9 cellular contexts compared by ENCODE assay signal in genomic region chr2:170680172-170680913, GRCh38. TPM values are rescaled to one million over a fixed set of nuclear protein-coding genes. Genes with fewer than 3 reads are reported as not detected.
DNase-seq lines count a peak whose midpoint lies in the region; ATAC-seq and TF ChIP-seq lines count a peak whose summit lies in the region.
"Had no signal": no experiment of that assay in that cellular context is flagged by ENCODE, and none has a peak within 500 bp of the region (broad histone marks: within the 10 kb centered on the region; RNA-seq: fewer than 3 reads in every experiment).

No MANE protein-coding gene starts in this region.

- 70 to 71% methylated on average over 1 of the region's 1 CpG for WGBS in tibial nerve, 2 donors

- H3K36me3 ChIP-seq in HUES6 (ENCODE audit: control insufficient read depth, insufficient read depth, low read length) = no peaks in the 10 kb centered on the region
- no peaks in the 10 kb centered on the region for H3K36me3 ChIP-seq in tibial nerve

- H3K4me1 ChIP-seq in HUES6 (ENCODE audit: control insufficient read depth, insufficient read depth, low read length) = peaks cover 40% of the 10 kb centered on the region
- H3K4me1 ChIP-seq in tibial nerve = no peaks in the 10 kb centered on the region

- H3K9me3 ChIP-seq in HUES6 (ENCODE audit: control insufficient read depth, insufficient read depth, low read depth, low read length) (no peaks in the 10 kb centered on the region), tibial nerve (no peaks in the 10 kb centered on the region)

- ATAC-seq in GM19035 (IDR thresholded peaks at IDR 0.05; ENCODE audit: unreplicated experiment) (peak; percentile 88), HG02571 (IDR thresholded peaks at IDR 0.05; ENCODE audit: unreplicated experiment) (peak; percentile 91)
- ATAC-seq: naive thymus-derived CD4-positive, alpha-beta T cell had no signal

- peaks cover 31% of the 10 kb centered on the region for H3K4me1 Mint-ChIP-seq in mesothelial cell of epicardium

- peak overlapping the region; percentile 39 for H3K27ac Mint-ChIP-seq in mesothelial cell of epicardium
- H3K27ac Mint-ChIP-seq: naive thymus-derived CD4-positive, alpha-beta T cell had no signal

- peak overlapping the region; percentile 34 for H3K4me3 ChIP-seq in HUES6 (ENCODE audit: low read depth, low read length)
- H3K4me3 ChIP-seq in tibial nerve = no peak overlapping the region

- TF ChIP-seq CTCF in mesothelial cell of epicardium (IDR thresholded peaks at IDR 0.05; ENCODE audit: unreplicated experiment) (no peak), tibial nerve (IDR thresholded peaks at IDR 0.05) (no peak)

- no peak for TF ChIP-seq POLR2A in tibial nerve (IDR thresholded peaks at IDR 0.05)

- DNase-seq in mesothelial cell of epicardium (ENCODE audit: low spot score in 2 of 2, unreplicated experiment in 2 of 2) (no peak), NCI-H774 (lab: John Stamatoyannopoulos, UW) (no peak), tibial nerve (ENCODE audit: low spot score in 2 of 2) (no peak)
- no peak for DNase-seq in activated CD4-positive, alpha-beta T cell treated with anti-CD3 and anti-CD28 coated beads, Interleukin-2, amount 50 U/mL, for 1 hour
- DNase-seq: naive thymus-derived CD4-positive, alpha-beta T cell; stimulated activated CD4-positive, alpha-beta T cell treated with anti-CD3 and anti-CD28 coated beads, Interleukin-4, amount 100 ng/mL, for 1 hour had no signal

- no peaks in the 10 kb centered on the region for H3K27me3 ChIP-seq in HUES6 (ENCODE audit: control insufficient read depth, insufficient read depth, low read length)
- no peaks in the 10 kb centered on the region for H3K27me3 ChIP-seq in tibial nerve

- H3K27ac ChIP-seq in HUES6 (ENCODE audit: low read depth, low read length) (peak overlapping the region; percentile 93), tibial nerve (no peak overlapping the region)

- H3K36me3 Mint-ChIP-seq in mesothelial cell of epicardium = no peaks in the 10 kb centered on the region
- H3K36me3 Mint-ChIP-seq: naive thymus-derived CD4-positive, alpha-beta T cell had no signal

- H3K27me3 Mint-ChIP-seq in mesothelial cell of epicardium (ENCODE audit: low read depth) = no peaks in the 10 kb centered on the region

- H3K9ac ChIP-seq in HUES6 (ENCODE audit: low read length) = peak overlapping the region; percentile 67

- H3K9me3 Mint-ChIP-seq in mesothelial cell of epicardium = no peaks in the 10 kb centered on the region

- no peak overlapping the region for H3K4me3 Mint-ChIP-seq in mesothelial cell of epicardium
- H3K4me3 Mint-ChIP-seq: naive thymus-derived CD4-positive, alpha-beta T cell had no signal

- TF ChIP-seq EP300 in tibial nerve (IDR thresholded peaks at IDR 0.05) = no peak

RNA-seq across cellular contexts. Expression of gene SP5, which starts 34.8 kb away (rescaled TPM):
- total RNA-seq in mesothelial cell of epicardium (2.2 to 4.6 TPM (median 2.7 TPM) in 3 replicates), tibial nerve (10 to 100 TPM in 1 of 4 donors, 1 to 10 TPM in 3; 6.6 to 14.1 (median 8.4) TPM)
- total RNA-seq: naive thymus-derived CD4-positive, alpha-beta T cell had no signal
